ENCODE assay signal across 9 cellular contexts in the genomic region with DNA sequence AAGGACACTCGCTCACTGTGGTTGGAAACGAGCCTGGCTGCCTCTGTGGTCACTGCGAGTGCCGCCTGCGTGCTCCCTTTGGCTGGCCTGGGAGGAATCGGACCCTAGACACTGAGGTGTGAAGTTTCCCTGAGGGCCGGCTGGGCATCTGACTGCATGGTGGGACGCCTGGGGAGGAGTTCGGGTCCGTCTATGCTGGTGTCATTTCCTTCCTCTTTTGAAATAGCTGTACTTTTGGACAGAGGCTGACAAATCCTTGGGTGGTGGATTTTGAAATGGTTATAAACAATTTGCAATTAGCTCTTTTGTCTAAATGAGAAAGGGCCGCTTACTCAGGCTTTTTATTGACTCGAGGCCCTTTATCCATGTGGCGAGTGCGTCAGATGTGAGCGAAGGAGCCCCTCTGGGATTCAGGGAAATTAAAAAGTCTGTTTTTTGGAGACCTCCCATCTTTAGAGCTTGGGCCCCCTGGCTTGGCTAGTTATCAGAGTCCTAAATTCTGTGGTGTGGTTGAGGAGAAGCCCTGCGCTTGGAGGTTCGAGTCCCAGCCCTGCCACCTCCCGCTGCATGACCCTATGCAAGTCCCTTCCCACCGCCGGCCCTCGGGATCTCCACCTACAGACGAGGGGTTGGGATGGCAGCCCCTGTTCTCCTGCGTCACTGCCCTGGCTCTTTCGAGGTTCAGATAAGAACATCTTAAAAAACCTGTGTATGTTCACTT.
DNase-seq lines count a peak whose midpoint lies in the region; ATAC-seq and TF ChIP-seq lines count a peak whose summit lies in the region.
"Had no signal": no experiment of that assay in that cellular context is flagged by ENCODE, and none has a peak within 500 bp of the region (broad histone marks: within the 10 kb centered on the region; RNA-seq: fewer than 3 reads in every experiment).

No MANE protein-coding gene starts in this region.

- H3K18ac ChIP-seq in H9 (ENCODE audit: insufficient read length, low read depth, low read length) = no peak overlapping the region

- H2BK120ac ChIP-seq in H9 (ENCODE audit: low read depth, low read length, poor library complexity, severe bottlenecking) = no peak overlapping the region

- H3K9me3 Mint-ChIP-seq in natural killer cell treated with Interleukin-12 subunit alpha and Interleukin-12 subunit beta and Interleukin-15 and Interleukin-18, amount 100 ng/mL, for 72 hours = no peaks in the 10 kb centered on the region
- peaks cover 0 to 2% of the 10 kb centered on the region in 2 experiments; a peak in 2 of 5 replicates for H3K9me3 Mint-ChIP-seq in H9

- H3K4ac ChIP-seq in H9 (ENCODE audit: low read depth, low read length) = no peak overlapping the region

- no peak overlapping the region for H3T11ph ChIP-seq in H9 (ENCODE audit: low read length)

- H3K79me1 ChIP-seq in H9 (ENCODE audit: insufficient read depth, low read depth, low read length, poor library complexity, severe bottlenecking) = no peaks in the 10 kb centered on the region

- no peaks in the 10 kb centered on the region for H3K4me1 ChIP-seq in H9 (ENCODE audit: insufficient read depth, low read length)

- no peak overlapping the region for H3K4me3 ChIP-seq in fibroblast of pulmonary artery (replicated peaks; ENCODE audit: low read depth, low read length)

- H3K36me3 Mint-ChIP-seq in natural killer cell treated with Interleukin-12 subunit alpha and Interleukin-12 subunit beta and Interleukin-15 and Interleukin-18, amount 100 ng/mL, for 72 hours = no peaks in the 10 kb centered on the region
- no peaks in the 10 kb centered on the region for H3K36me3 Mint-ChIP-seq in H9 (ENCODE audit: insufficient read depth in 1 of 3, low read depth in 3 of 3)

- H3K56ac ChIP-seq in H9 (ENCODE audit: insufficient read length, low read depth, low read length) = no peak overlapping the region

- peaks cover 33 to 34% of the 10 kb centered on the region in 2 donors for H3K4me1 Mint-ChIP-seq in natural killer cell treated with Interleukin-12 subunit alpha and Interleukin-12 subunit beta and Interleukin-15 and Interleukin-18, amount 100 ng/mL, for 72 hours (ENCODE audit: low read depth in 2 of 2)
- 0 out of 4 replicates have a peak, but pooled peaks cover 0 to 3% of the 10 kb centered on the region in 2 experiments for H3K4me1 Mint-ChIP-seq in H9

- no peak overlapping the region for H3K14ac ChIP-seq in H9 (ENCODE audit: insufficient read depth, low read length)

- H3K4me2 ChIP-seq in H9 (ENCODE audit: insufficient read depth, insufficient read length, low read length) = no peak overlapping the region

- no peak overlapping the region for H3K9ac ChIP-seq in H9 (ENCODE audit: extremely low read depth, insufficient read length, low read length)

- H3K23ac ChIP-seq in H9 (ENCODE audit: insufficient read length, low read depth, low read length) = no peak overlapping the region

- H2BK5ac ChIP-seq in H9 (ENCODE audit: insufficient read length, low read length) = no peak overlapping the region

- H2BK12ac ChIP-seq in H9 (ENCODE audit: insufficient read length, low read depth, low read length) = no peak overlapping the region

- H3K27ac ChIP-seq in H9 (ENCODE audit: insufficient read length, low read depth, low read length) = no peak overlapping the region

- DNase-seq in EH (ENCODE audit: low read depth) (peak; percentile 70), SIG-M5 (lab: John Stamatoyannopoulos, UW) (peak; percentile 1), fibroblast of pulmonary artery (ENCODE audit: low read depth) (peak; percentile 82), AG08396 (ENCODE audit: low spot score) (no peak), AG08395 (ENCODE audit: low spot score) (no peak), H9 (no peak)
- DNase-seq in natural killer cell treated with Interleukin-12 subunit alpha and Interleukin-12 subunit beta and Interleukin-15 and Interleukin-18, amount 100 ng/mL, for 72 hours (ENCODE audit: low spot score) = no peak
- DNase-seq: NCI-H1048 had no signal

- H4K8ac ChIP-seq in H9 (replicated peaks; ENCODE audit: insufficient read length, low read depth, low read length) = no peak overlapping the region

- H2AFZ ChIP-seq in H9 (ENCODE audit: low read length) = no peak overlapping the region

- H2AK5ac ChIP-seq in H9 (ENCODE audit: insufficient read length, low read length) = no peak overlapping the region

- no peak overlapping the region for H2BK15ac ChIP-seq in H9 (ENCODE audit: low read depth, low read length)

- H4K91ac ChIP-seq in H9 (ENCODE audit: insufficient read length, low read depth, low read length) = no peak overlapping the region

- H2BK20ac ChIP-seq in H9 (ENCODE audit: low read depth, low read length, poor library complexity, severe bottlenecking) = no peak overlapping the region

- no peaks in the 10 kb centered on the region for H3K23me2 ChIP-seq in H9 (ENCODE audit: insufficient read length, low read depth, low read length, poor library complexity, severe bottlenecking)

- H3K79me2 ChIP-seq in H9 (ENCODE audit: insufficient read depth, low read length) = no peaks in the 10 kb centered on the region

- no CpG with 5 or more reads among the region's 24 CpGs for WGBS in H9 (ENCODE audit: extremely low coverage, insufficient read length, low lambda C conversion rate)

- ATAC-seq in natural killer cell treated with Interleukin-12 subunit alpha and Interleukin-12 subunit beta and Interleukin-15 and Interleukin-18, amount 100 ng/mL, for 72 hours = peak; percentile 39 to 69
- ATAC-seq in HG03045 (IDR thresholded peaks at IDR 0.05; ENCODE audit: unreplicated experiment) = no peak

- H3K9me3 ChIP-seq in H9 (ENCODE audit: control insufficient read depth, low read depth, low read length) = no peaks in the 10 kb centered on the region

- H3K27me3 Mint-ChIP-seq in natural killer cell treated with Interleukin-12 subunit alpha and Interleukin-12 subunit beta and Interleukin-15 and Interleukin-18, amount 100 ng/mL, for 72 hours = no peaks in the 10 kb centered on the region
- peaks cover 2% of the 10 kb centered on the region for H3K27me3 Mint-ChIP-seq in H9 (ENCODE audit: low read depth)

- no peak overlapping the region for H3K4me3 Mint-ChIP-seq in natural killer cell treated with Interleukin-12 subunit alpha and Interleukin-12 subunit beta and Interleukin-15 and Interleukin-18, amount 100 ng/mL, for 72 hours
- no peak overlapping the region; a peak in 1 of 5 replicates for H3K4me3 Mint-ChIP-seq in H9

- no peak for TF ChIP-seq CTCF in fibroblast of pulmonary artery (IDR thresholded peaks at IDR 0.05; ENCODE audit: low read length, missing control alignments)
- no peak for TF ChIP-seq CTCF in H9 (conservative IDR thresholded peaks at IDR 0.05)

- peaks cover 2% of the 10 kb centered on the region for H4K20me1 ChIP-seq in H9 (ENCODE audit: control insufficient read depth, insufficient read depth, insufficient read length)

- peak overlapping the region; percentile 53 to 81 for H3K27ac Mint-ChIP-seq in natural killer cell treated with Interleukin-12 subunit alpha and Interleukin-12 subunit beta and Interleukin-15 and Interleukin-18, amount 100 ng/mL, for 72 hours
- H3K27ac Mint-ChIP-seq in H9 = no peak overlapping the region; a peak in 1 of 7 replicates

- no peaks in the 10 kb centered on the region for H3K27me3 ChIP-seq in H9 (ENCODE audit: insufficient read depth, low read length)

- H4K5ac ChIP-seq in H9 (ENCODE audit: insufficient read length, low read depth, low read length) = no peak overlapping the region

Comparison
In these comparisons a context has a peak if more than half of its experiments do, and no peak if none do; other contexts are left out.
1. DNase-seq: peak in EH (single experiment), SIG-M5 (single experiment) and fibroblast of pulmonary artery (single experiment); none in natural killer cell treated with Interleukin-12 subunit alpha and Interleukin-12 subunit beta and Interleukin-15 and Interleukin-18, amount 100 ng/mL, for 72 hours (single experiment), AG08396 (single experiment), AG08395 (single experiment) and H9 (single experiment).
2. H3K27ac Mint-ChIP-seq: peak in natural killer cell treated with Interleukin-12 subunit alpha and Interleukin-12 subunit beta and Interleukin-15 and Interleukin-18, amount 100 ng/mL, for 72 hours (2 of 2); none in H9 (0 of 3).